In the genomic region with DNA sequence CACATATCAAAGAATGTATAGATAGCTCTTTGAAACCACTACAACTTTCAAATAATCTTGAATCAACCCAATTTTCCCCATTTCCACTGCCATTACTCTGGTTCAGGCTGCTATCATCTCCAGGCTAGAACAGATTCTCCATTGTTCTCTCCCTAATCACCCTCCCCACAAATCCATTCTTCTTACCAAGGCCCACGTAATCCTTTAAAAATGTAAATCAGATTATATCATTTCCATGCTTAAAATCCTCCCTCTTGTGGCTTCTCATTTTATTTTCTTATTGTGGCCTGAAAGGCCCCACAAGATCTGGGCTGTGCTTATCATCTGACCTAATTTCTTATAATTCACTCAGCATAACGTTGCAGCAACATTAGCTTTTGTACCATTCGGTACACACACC, we compare ENCODE assay signal across 30 cellular contexts. TPM values are rescaled to one million over a fixed set of nuclear protein-coding genes. Genes with fewer than 3 reads are reported as not detected.
"Had no signal": no experiment of that assay in that cellular context is flagged by ENCODE, and none has a peak within 500 bp of the region (broad histone marks: within the 10 kb centered on the region; RNA-seq: fewer than 3 reads in every experiment).

No MANE protein-coding gene starts in this region.

- H3K4me1 ChIP-seq: left lung, suprapubic skin had no signal

- H3K27ac ChIP-seq: brain microvascular endothelial cell, dorsolateral prefrontal cortex, left lung, right lobe of liver, stomach, suprapubic skin, tibial nerve, WERI-Rb-1 had no signal

- DNase-seq: activated CD4-positive, alpha-beta T cell treated with anti-CD3 and anti-CD28 coated beads, Interleukin-2, amount 10 ng/mL, durations not matched to agents 7 days and 5 days; activated CD4-positive, CD25-positive, alpha-beta regulatory T cell treated with anti-CD3 and anti-CD28 coated beads, Interleukin-2, amount 50 U/mL, for 72 hours; activated CD8-positive, alpha-beta T cell treated with anti-CD3 and anti-CD28 coated beads for 36 hours; activated gamma-delta T cell; activated naive CD4-positive, alpha-beta T cell treated with anti-CD3 and anti-CD28 coated beads, Interleukin-2, amount 50 U/mL, for 16 hours; activated naive CD8-positive, alpha-beta T cell treated with anti-CD3 and anti-CD28 coated beads, Interleukin-2, amount 50 U/mL, for 24 hours; anterior cingulate cortex; brain microvascular endothelial cell; central memory CD4-positive, alpha-beta T cell; dorsolateral prefrontal cortex; effector memory CD8-positive, alpha-beta T cell; immature natural killer cell; kidney glomerular epithelial cell; left lung; naive thymus-derived CD4-positive, alpha-beta T cell; occipital lobe; right lobe of liver; small intestine; stimulated activated CD4-positive, alpha-beta T cell treated with anti-CD3 and anti-CD28 coated beads, Interleukin-2, amount 100 ng/mL, for 24 hours; stomach; WERI-Rb-1 had no signal

- H3K36me3 ChIP-seq: brain microvascular endothelial cell, left lung, right lobe of liver, stomach, suprapubic skin, tibial nerve, WERI-Rb-1 had no signal

- H3K4me3 ChIP-seq: dorsolateral prefrontal cortex, left lung, lung, right lobe of liver, stomach, suprapubic skin, tibial nerve had no signal

- H3K9me3 ChIP-seq: left lung, right lobe of liver, stomach, suprapubic skin, tibial nerve had no signal

- H3K27me3 ChIP-seq: brain microvascular endothelial cell, right lobe of liver had no signal

RNA-seq across cellular contexts. Expression of a gene that starts 3.0 kb away (rescaled TPM):
- total RNA-seq: activated CD4-positive, alpha-beta T cell treated with anti-CD3 and anti-CD28 coated beads, Interleukin-2, amount 10 ng/mL, durations not matched to agents 7 days and 5 days; activated CD8-positive, alpha-beta T cell treated with anti-CD3 and anti-CD28 coated beads for 36 hours; activated T-helper 1 cell treated with anti-CD3 and anti-CD28 coated beads, Interleukin-12 subunit alpha, Interleukin-12 subunit beta, Interleukin-2, Interleukin-4 antibody, amounts not matched to agents 30 ng/mL and 10 ng/mL and 1 ng/mL, durations not matched to agents 14 hours and 24 hours and 36 hours; endothelial cell of umbilical vein; esophagus mucosa; naive thymus-derived CD4-positive, alpha-beta T cell; neural crest cell; occipital lobe; T-helper 2 cell treated with Interferon-gamma antibody and Interleukin-4, amounts not matched to agents 100 ng/mL and 5 ng/mL, for 36 hours; tibial nerve; urinary bladder had no signal
- polyA plus RNA-seq: endothelial cell of umbilical vein; naive thymus-derived CD4-positive, alpha-beta T cell had no signal
